Comparison of ENCODE assay signal across 21 cellular contexts in genomic region chr3:106029941-106030619, GRCh38.
DNase-seq lines count a peak whose midpoint lies in the region; ATAC-seq, FAIRE-seq and TF ChIP-seq lines count a peak whose summit lies in the region.
"Had no signal": no experiment of that assay in that cellular context is flagged by ENCODE, and none has a peak within 500 bp of the region (broad histone marks: within the 10 kb centered on the region; RNA-seq: fewer than 3 reads in every experiment).

No MANE protein-coding gene starts in this region.

- H3K27ac ChIP-seq in A549 (peak overlapping the region in 1 of 2 experiments; percentile 3; a peak in 1 of 6 replicates), adrenal gland (no peak overlapping the region)
- H3K27ac ChIP-seq: SK-N-MC had no signal

- TF ChIP-seq EP300 in A549 (IDR thresholded peaks at IDR 0.05): no peak

- no peak for TF ChIP-seq RAD21 in A549 (conservative IDR thresholded peaks at IDR 0.05 in 1 of 2, IDR thresholded peaks at IDR 0.05 in 1 of 2)

- H3K4me3 ChIP-seq in A549 (no peak overlapping the region), astrocyte of the spinal cord (ENCODE audit: low read depth, low read length) (no peak overlapping the region), fibroblast of mammary gland (ENCODE audit: control insufficient read depth, low read depth, low read length) (no peak overlapping the region), adrenal gland (no peak overlapping the region)
- H3K4me3 ChIP-seq: SK-N-MC had no signal

- CTCF ChIA-PET in A549 (lab: Yijun Ruan, JAX): no interaction called here

- H3K9me3 ChIP-seq in A549 (peaks cover 5% of the 10 kb centered on the region; the same call in 1 of the 3 replicates), adrenal gland (replicated peaks in 1 of 3) (peaks cover 0 to 4% (median 0%) of the 10 kb centered on the region in 3 donors)
- H3K9me3 ChIP-seq: BE2C had no signal

- POLR2A ChIA-PET in A549 (lab: Yijun Ruan, JAX): no interaction called here

- in situ Hi-C loops in astrocyte of the spinal cord (cut with HindIII; ENCODE audit: low sequenced_read_pairs): no loop called here

- no peaks in the 10 kb centered on the region for H3K36me3 ChIP-seq in adrenal gland (replicated peaks in 1 of 2)
- H3K36me3 ChIP-seq: BE2C had no signal

- 58% methylated on average over 4 of the region's 4 CpGs for WGBS in A549 (ENCODE audit: missing lambda C conversion rate)
- 74 to 92% (median 84%) methylated on average over 4 of the region's 4 CpGs for WGBS in adrenal gland, 4 donors

- H3K4me1 ChIP-seq in A549 (peaks cover 24% of the 10 kb centered on the region), adrenal gland (replicated peaks in 1 of 2) (no peaks in the 10 kb centered on the region)
- H3K4me1 ChIP-seq: BE2C had no signal

- intact Hi-C loops in adrenal gland (cut with DNase I): no loop called here

- H3K27me3 ChIP-seq in adrenal gland: no peaks in the 10 kb centered on the region
- H3K27me3 ChIP-seq: BE2C had no signal

- peak overlapping the region; percentile 18; the same call in 2 of the 3 replicates for H3K4me2 ChIP-seq in A549

- ATAC-seq in A549: no peak
- ATAC-seq in HG03432 (IDR thresholded peaks at IDR 0.05; ENCODE audit: unreplicated experiment): no peak
- ATAC-seq: CD8-positive, alpha-beta T cell had no signal

- FAIRE-seq in A549 (lab: Jason Lieb, UNC) (no peak), GM12891 (lab: Jason Lieb, UNC) (no peak)
- FAIRE-seq: D721Med had no signal

- DNase-seq in A549 (ENCODE audit: low read depth in 1 of 2, low spot score in 1 of 2): peak in 1 of 2 experiments; percentile 25
- DNase-seq in NCI-H226: peak; percentile 12
- DNase-seq in astrocyte of the spinal cord (ENCODE audit: low read depth, low spot score): peak; percentile 11
- peak; percentile 62 for DNase-seq in fibroblast of mammary gland (ENCODE audit: low read depth)
- DNase-seq in adrenal gland: no peak
- DNase-seq in activated CD4-positive, CD25-positive, alpha-beta regulatory T cell treated with anti-CD3 and anti-CD28 coated beads, Interleukin-2, amount 50 U/mL, for 72 hours: no peak
- no peak for DNase-seq in GM12891 (ENCODE audit: insufficient read length, low spot score)
- DNase-seq: BE2C; CD8-positive, alpha-beta T cell; DND-41; GF-D8; GOT3; NCI-H146; NCI-H2107; NCI-H345; NCI-H69; NK-92 treated with Interleukin-12 subunit alpha and Interleukin-12 subunit beta, amount 100 ng/mL, for 24 hours; OCI-M1 had no signal

- TF ChIP-seq CTCF in A549 (IDR thresholded peaks at IDR 0.05): no peak
- TF ChIP-seq CTCF in astrocyte of the spinal cord (IDR thresholded peaks at IDR 0.05; ENCODE audit: low read depth, low read length): no peak
- no peak for TF ChIP-seq CTCF in fibroblast of mammary gland (conservative IDR thresholded peaks at IDR 0.05; ENCODE audit: control insufficient read depth, insufficient read depth, low read depth, low read length)
- TF ChIP-seq CTCF in adrenal gland (IDR thresholded peaks at IDR 0.05): no peak

- TF ChIP-seq POLR2A in A549 (IDR thresholded peaks at IDR 0.05; ENCODE audit: low read length) (no peak), adrenal gland (IDR thresholded peaks at IDR 0.05) (no peak), GM12891 (IDR thresholded peaks at IDR 0.05; ENCODE audit: low read depth, low read length) (no peak)

TF ChIP-seq in A549, 52 proteins besides CTCF, POLR2A, EP300 and RAD21:
- TF ChIP-seq, protein P1, sequence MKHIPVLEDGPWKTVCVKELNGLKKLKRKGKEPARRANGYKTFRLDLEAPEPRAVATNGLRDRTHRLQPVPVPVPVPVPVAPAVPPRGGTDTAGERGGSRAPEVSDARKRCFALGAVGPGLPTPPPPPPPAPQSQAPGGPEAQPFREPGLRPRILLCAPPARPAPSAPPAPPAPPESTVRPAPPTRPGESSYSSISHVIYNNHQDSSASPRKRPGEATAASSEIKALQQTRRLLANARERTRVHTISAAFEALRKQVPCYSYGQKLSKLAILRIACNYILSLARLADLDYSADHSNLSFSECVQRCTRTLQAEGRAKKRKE (CRISPR knock-in tag; IDR thresholded peaks at IDR 0.05; ENCODE audit: low read depth): no peak
- TF ChIP-seq JUN (IDR thresholded peaks at IDR 0.05) (no peak), NFE2L2 (conservative IDR thresholded peaks at IDR 0.05; ENCODE audit: low read length) (peak; percentile 68), MAFK (IDR thresholded peaks at IDR 0.05; ENCODE audit: partially characterized antibody) (peak; percentile 77)

TF ChIP-seq in GM12891, 5 proteins besides CTCF, POLR2A, EP300 and RAD21:
- TF ChIP-seq SPI1 (IDR thresholded peaks at IDR 0.05; ENCODE audit: low read depth, low read length) (no peak), POLR2AphosphoS5 (IDR thresholded peaks at IDR 0.05; ENCODE audit: low read depth, low read length) (no peak), POU2F2 (IDR thresholded peaks at IDR 0.05; ENCODE audit: low read depth, low read length) (no peak), TAF1 (IDR thresholded peaks at IDR 0.05; ENCODE audit: low read depth, low read length) (no peak), PAX5 (IDR thresholded peaks at IDR 0.05; ENCODE audit: insufficient read depth, low read length, severe bottlenecking) (no peak)

Comparison
In these comparisons a context has a peak if more than half of its experiments do, and no peak if none do; other contexts are left out.
1. DNase-seq: peak in NCI-H226 (single experiment), astrocyte of the spinal cord (single experiment) and fibroblast of mammary gland (single experiment); none in adrenal gland (0 of 7), activated CD4-positive, CD25-positive, alpha-beta regulatory T cell treated with anti-CD3 and anti-CD28 coated beads, Interleukin-2, amount 50 U/mL, for 72 hours (single experiment) and GM12891 (single experiment).